ENCODE assay signal across 16 cellular contexts in the genomic region with DNA sequence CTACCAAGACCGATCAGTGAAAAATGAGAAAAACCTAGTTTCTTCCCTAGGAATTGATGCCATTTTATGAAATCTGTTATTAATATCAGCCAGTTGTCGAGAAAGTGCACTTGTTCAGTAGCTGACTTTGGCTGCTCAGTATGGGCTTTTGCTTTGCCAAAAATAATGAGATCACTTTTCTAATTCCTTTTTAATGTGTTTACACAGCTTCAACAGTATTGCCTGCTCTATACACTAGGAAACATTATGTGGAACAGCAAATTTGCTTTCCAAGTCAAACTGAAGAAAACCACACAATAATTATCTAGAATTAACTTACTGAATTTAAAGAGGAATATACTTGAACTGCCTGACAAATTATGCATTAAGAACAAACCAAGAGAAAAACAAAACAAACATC. TPM values are rescaled to one million over a fixed set of nuclear protein-coding genes. Genes with fewer than 3 reads are reported as not detected.
A peak's percentile ranks its signal among the peaks of the same experiment; 100 is the strongest.
DNase-seq lines count a peak whose midpoint lies in the region; ATAC-seq and TF ChIP-seq lines count a peak whose summit lies in the region.
"Had no signal": no experiment of that assay in that cellular context is flagged by ENCODE, and none has a peak within 500 bp of the region (broad histone marks: within the 10 kb centered on the region; RNA-seq: fewer than 3 reads in every experiment).

No MANE protein-coding gene starts in this region.

- H3K9me3 ChIP-seq in HEK293 (ENCODE audit: control insufficient read depth, insufficient read depth, low read depth, low read length) = no peaks in the 10 kb centered on the region
- H3K9me3 ChIP-seq: lower lobe of right lung had no signal

- DNase-seq in AG10803 (ENCODE audit: low read depth) = peak; percentile 38
- peak; percentile 60 for DNase-seq in NCI-H774 (lab: John Stamatoyannopoulos, UW)
- DNase-seq in fibroblast of peridontal ligament (ENCODE audit: extremely low read depth) = peak; percentile 18
- DNase-seq in SHP77 treated with DMSO at 0.1 percent for 48 hours (lab: John Stamatoyannopoulos, UW) = no peak
- no peak for DNase-seq in OCI-M2 (lab: John Stamatoyannopoulos, UW; ENCODE audit: unreplicated experiment)
- DNase-seq in NCI-H1436 treated with DMSO at 0.1 percent for 48 hours (lab: John Stamatoyannopoulos, UW) = no peak
- no peak for DNase-seq in T-cell
- DNase-seq: activated CD4-positive, alpha-beta T cell treated with anti-CD3 and anti-CD28 coated beads, Interleukin-2, amount 10 ng/mL, durations not matched to agents 7 days and 5 days; activated naive CD4-positive, alpha-beta T cell; immature natural killer cell; KBM-7; lower lobe of right lung; NCI-H1048; NCI-H510A treated with DMSO at 0.1 percent for 48 hours had no signal

- H3K4me3 ChIP-seq in AG10803 (ENCODE audit: low read length) (no peak overlapping the region), HEK293 (ENCODE audit: low read depth, low read length) (no peak overlapping the region)
- H3K4me3 ChIP-seq: lower lobe of right lung had no signal

- H3K9me3 Mint-ChIP-seq in T-cell = no peaks in the 10 kb centered on the region
- H3K9me3 Mint-ChIP-seq: activated CD4-positive, alpha-beta T cell treated with anti-CD3 and anti-CD28 coated beads, Interleukin-2, amount 10 ng/mL, durations not matched to agents 7 days and 5 days; immature natural killer cell had no signal

- peaks cover 0 to 6% of the 10 kb centered on the region in 2 donors for H3K27me3 Mint-ChIP-seq in T-cell

- H3K4me1 Mint-ChIP-seq in T-cell = peaks cover 0 to 3% (median 0%) of the 10 kb centered on the region in 3 donors
- H3K4me1 Mint-ChIP-seq: immature natural killer cell had no signal

- H3K36me3 ChIP-seq in HEK293 (ENCODE audit: control insufficient read depth in 2 of 2, insufficient read depth in 1 of 2, low read length in 2 of 2) = no peaks in the 10 kb centered on the region
- H3K36me3 ChIP-seq: lower lobe of right lung had no signal

- POLR2A ChIA-PET in HEK293 (lab: Yijun Ruan, JAX) (no interaction called here), T-cell (lab: Charles Lee) (interaction anchor here in 1 of 2 donors (0.7 kb wide), 1 partner anchor 43 kb away, joined by 6 read pairs; no protein-coding TSS in a partner anchor)

- no peak overlapping the region for H3K4me3 Mint-ChIP-seq in T-cell
- H3K4me3 Mint-ChIP-seq: activated CD4-positive, alpha-beta T cell treated with anti-CD3 and anti-CD28 coated beads, Interleukin-2, amount 10 ng/mL, durations not matched to agents 7 days and 5 days; immature natural killer cell had no signal

- no peak for TF ChIP-seq CTCF in AG10803 (conservative IDR thresholded peaks at IDR 0.05; ENCODE audit: low read length)
- no peak for TF ChIP-seq CTCF in HEK293 (tag by site-specific recombination; IDR thresholded peaks at IDR 0.05)

- CTCF ChIA-PET in HEK293 (lab: Yijun Ruan, JAX) = no interaction called here
- CTCF ChIA-PET in T-cell (lab: Charles Lee) = no interaction called here

- ATAC-seq in T-cell (replicated peaks in 1 of 4) = no peak
- ATAC-seq: lower lobe of right lung had no signal

- H3K27ac Mint-ChIP-seq in T-cell = no peak overlapping the region
- H3K27ac Mint-ChIP-seq: immature natural killer cell had no signal

- no peaks in the 10 kb centered on the region for H3K4me1 ChIP-seq in HEK293 (ENCODE audit: control insufficient read depth, insufficient read depth, low read length)
- H3K4me1 ChIP-seq: lower lobe of right lung, parathyroid adenoma had no signal

- H3K36me3 Mint-ChIP-seq in T-cell = no peaks in the 10 kb centered on the region
- H3K36me3 Mint-ChIP-seq: immature natural killer cell had no signal

- no peak overlapping the region for H3K27ac ChIP-seq in HEK293 (ENCODE audit: extremely low read depth, low read depth, low read length)
- H3K27ac ChIP-seq: lower lobe of right lung, parathyroid adenoma had no signal

TF ChIP-seq in HEK293, 187 proteins besides CTCF, POLR2A, EP300 and RAD21 (continues in another document):
- TF ChIP-seq ZNF366 (tag by site-specific recombination; conservative IDR thresholded peaks at IDR 0.05) (peak; percentile 58; the same call in 1 of the 2 replicates), SP3 (tag by site-specific recombination; IDR thresholded peaks at IDR 0.05) (no peak), OSR2 (tag by site-specific recombination; IDR thresholded peaks at IDR 0.05) (peak; percentile 85), KLF16 (tag by site-specific recombination; IDR thresholded peaks at IDR 0.05) (no peak), ZNF473 (tag by site-specific recombination; IDR thresholded peaks at IDR 0.05) (no peak), ZEB2 (tag by site-specific recombination; IDR thresholded peaks at IDR 0.05) (0 out of 2 replicates have a peak, but pooled peaks have one; percentile 24), ZNF626 (tag by site-specific recombination; IDR thresholded peaks at IDR 0.05) (no peak), ZNF548 (tag by site-specific recombination; IDR thresholded peaks at IDR 0.05) (no peak), ZNF629 (tag by site-specific recombination; IDR thresholded peaks at IDR 0.05) (0 out of 2 replicates have a peak, but pooled peaks have one; percentile 21), ZNF350 (tag by site-specific recombination; IDR thresholded peaks at IDR 0.05) (no peak), ZXDB (tag by site-specific recombination; IDR thresholded peaks at IDR 0.05) (no peak), GLIS2 (tag by site-specific recombination; IDR thresholded peaks at IDR 0.05) (no peak), ZNF701 (tag by site-specific recombination; IDR thresholded peaks at IDR 0.05) (no peak), MZF1 (tag by site-specific recombination; IDR thresholded peaks at IDR 0.05; ENCODE audit: borderline replicate concordance) (no peak)
- TF ChIP-seq, protein P1, sequence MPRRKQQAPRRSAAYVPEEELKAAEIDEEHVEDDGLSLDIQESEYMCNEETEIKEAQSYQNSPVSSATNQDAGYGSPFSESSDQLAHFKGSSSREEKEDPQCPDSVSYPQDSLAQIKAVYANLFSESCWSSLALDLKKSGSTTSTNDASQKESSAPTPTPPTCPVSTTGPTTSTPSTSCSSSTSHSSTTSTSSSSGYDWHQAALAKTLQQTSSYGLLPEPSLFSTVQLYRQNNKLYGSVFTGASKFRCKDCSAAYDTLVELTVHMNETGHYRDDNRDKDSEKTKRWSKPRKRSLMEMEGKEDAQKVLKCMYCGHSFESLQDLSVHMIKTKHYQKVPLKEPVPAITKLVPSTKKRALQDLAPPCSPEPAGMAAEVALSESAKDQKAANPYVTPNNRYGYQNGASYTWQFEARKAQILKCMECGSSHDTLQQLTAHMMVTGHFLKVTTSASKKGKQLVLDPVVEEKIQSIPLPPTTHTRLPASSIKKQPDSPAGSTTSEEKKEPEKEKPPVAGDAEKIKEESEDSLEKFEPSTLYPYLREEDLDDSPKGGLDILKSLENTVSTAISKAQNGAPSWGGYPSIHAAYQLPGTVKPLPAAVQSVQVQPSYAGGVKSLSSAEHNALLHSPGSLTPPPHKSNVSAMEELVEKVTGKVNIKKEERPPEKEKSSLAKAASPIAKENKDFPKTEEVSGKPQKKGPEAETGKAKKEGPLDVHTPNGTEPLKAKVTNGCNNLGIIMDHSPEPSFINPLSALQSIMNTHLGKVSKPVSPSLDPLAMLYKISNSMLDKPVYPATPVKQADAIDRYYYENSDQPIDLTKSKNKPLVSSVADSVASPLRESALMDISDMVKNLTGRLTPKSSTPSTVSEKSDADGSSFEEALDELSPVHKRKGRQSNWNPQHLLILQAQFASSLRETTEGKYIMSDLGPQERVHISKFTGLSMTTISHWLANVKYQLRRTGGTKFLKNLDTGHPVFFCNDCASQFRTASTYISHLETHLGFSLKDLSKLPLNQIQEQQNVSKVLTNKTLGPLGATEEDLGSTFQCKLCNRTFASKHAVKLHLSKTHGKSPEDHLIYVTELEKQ (tag by site-specific recombination; IDR thresholded peaks at IDR 0.05; ENCODE audit: borderline replicate concordance) = no peak; the same call in 1 of the 2 replicates
- TF ChIP-seq, protein P2, sequence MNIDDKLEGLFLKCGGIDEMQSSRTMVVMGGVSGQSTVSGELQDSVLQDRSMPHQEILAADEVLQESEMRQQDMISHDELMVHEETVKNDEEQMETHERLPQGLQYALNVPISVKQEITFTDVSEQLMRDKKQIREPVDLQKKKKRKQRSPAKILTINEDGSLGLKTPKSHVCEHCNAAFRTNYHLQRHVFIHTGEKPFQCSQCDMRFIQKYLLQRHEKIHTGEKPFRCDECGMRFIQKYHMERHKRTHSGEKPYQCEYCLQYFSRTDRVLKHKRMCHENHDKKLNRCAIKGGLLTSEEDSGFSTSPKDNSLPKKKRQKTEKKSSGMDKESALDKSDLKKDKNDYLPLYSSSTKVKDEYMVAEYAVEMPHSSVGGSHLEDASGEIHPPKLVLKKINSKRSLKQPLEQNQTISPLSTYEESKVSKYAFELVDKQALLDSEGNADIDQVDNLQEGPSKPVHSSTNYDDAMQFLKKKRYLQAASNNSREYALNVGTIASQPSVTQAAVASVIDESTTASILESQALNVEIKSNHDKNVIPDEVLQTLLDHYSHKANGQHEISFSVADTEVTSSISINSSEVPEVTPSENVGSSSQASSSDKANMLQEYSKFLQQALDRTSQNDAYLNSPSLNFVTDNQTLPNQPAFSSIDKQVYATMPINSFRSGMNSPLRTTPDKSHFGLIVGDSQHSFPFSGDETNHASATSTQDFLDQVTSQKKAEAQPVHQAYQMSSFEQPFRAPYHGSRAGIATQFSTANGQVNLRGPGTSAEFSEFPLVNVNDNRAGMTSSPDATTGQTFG (tag by site-specific recombination; IDR thresholded peaks at IDR 0.05; ENCODE audit: borderline replicate concordance) = no peak
- TF ChIP-seq, protein P3, sequence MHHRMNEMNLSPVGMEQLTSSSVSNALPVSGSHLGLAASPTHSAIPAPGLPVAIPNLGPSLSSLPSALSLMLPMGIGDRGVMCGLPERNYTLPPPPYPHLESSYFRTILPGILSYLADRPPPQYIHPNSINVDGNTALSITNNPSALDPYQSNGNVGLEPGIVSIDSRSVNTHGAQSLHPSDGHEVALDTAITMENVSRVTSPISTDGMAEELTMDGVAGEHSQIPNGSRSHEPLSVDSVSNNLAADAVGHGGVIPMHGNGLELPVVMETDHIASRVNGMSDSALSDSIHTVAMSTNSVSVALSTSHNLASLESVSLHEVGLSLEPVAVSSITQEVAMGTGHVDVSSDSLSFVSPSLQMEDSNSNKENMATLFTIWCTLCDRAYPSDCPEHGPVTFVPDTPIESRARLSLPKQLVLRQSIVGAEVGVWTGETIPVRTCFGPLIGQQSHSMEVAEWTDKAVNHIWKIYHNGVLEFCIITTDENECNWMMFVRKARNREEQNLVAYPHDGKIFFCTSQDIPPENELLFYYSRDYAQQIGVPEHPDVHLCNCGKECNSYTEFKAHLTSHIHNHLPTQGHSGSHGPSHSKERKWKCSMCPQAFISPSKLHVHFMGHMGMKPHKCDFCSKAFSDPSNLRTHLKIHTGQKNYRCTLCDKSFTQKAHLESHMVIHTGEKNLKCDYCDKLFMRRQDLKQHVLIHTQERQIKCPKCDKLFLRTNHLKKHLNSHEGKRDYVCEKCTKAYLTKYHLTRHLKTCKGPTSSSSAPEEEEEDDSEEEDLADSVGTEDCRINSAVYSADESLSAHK (tag by site-specific recombination; IDR thresholded peaks at IDR 0.05) = no peak

RNA-seq across cellular contexts. Expression of a gene that starts 34.4 kb away (rescaled TPM):
- total RNA-seq in T-cell = 1 to 10 TPM in 1 of 5 donors, under 1 TPM in 3, not detected in 1; 0.22 to 1.3 (median 0.77) TPM

RNA-seq across cellular contexts. Expression of a gene that starts 53.2 kb away (rescaled TPM):
- total RNA-seq in T-cell = 1 to 10 TPM in 4 of 5 donors, under 1 TPM in 1; 0.89 to 3.9 (median 1.6) TPM

Comparison
In these comparisons a context has a peak if more than half of its experiments do, and no peak if none do; other contexts are left out.
1. DNase-seq: peak in AG10803 (single experiment), NCI-H774 (single experiment) and fibroblast of peridontal ligament (single experiment); none in SHP77 treated with DMSO at 0.1 percent for 48 hours (single experiment), OCI-M2 (single experiment), NCI-H1436 treated with DMSO at 0.1 percent for 48 hours (single experiment) and T-cell (0 of 34).